18 cellular contexts compared by ENCODE assay signal in genomic region chr17:34996422-34997029, GRCh38. TPM values are rescaled to one million over a fixed set of nuclear protein-coding genes. Genes with fewer than 3 reads are reported as not detected.
DNase-seq lines count a peak whose midpoint lies in the region; ATAC-seq and TF ChIP-seq lines count a peak whose summit lies in the region.
"Had no signal": no experiment of that assay in that cellular context is flagged by ENCODE, and none has a peak within 500 bp of the region (broad histone marks: within the 10 kb centered on the region; RNA-seq: fewer than 3 reads in every experiment).

No MANE protein-coding gene starts in this region.

- DNase-seq in LNCaP clone FGC (ENCODE audit: low read depth) (peak; percentile 75), coronary artery (ENCODE audit: low spot score) (no peak), prostate gland (ENCODE audit: low spot score) (peak; percentile 27), iPS-NIHi7 (ENCODE audit: extremely low spot score) (no peak), NCI-H1105 (lab: John Stamatoyannopoulos, UW) (no peak)
- DNase-seq: activated CD4-positive, alpha-beta T cell treated with anti-CD3 and anti-CD28 coated beads for 36 hours; DMS 273 treated with DMSO at 0.1 percent for 48 hours; endodermal cell; NCI-H1092; NCI-H510A; stimulated activated CD4-positive, alpha-beta T cell treated with anti-CD3 and anti-CD28 coated beads, Interleukin-4, amount 100 ng/mL, for 1 hour; stimulated activated naive CD8-positive, alpha-beta T cell treated with anti-CD3 and anti-CD28 coated beads, Interleukin-15, amount 100 ng/mL, for 72 hours had no signal

- H3K4me1 ChIP-seq in prostate gland (replicated peaks), result peaks cover 19% of the 10 kb centered on the region

- no peaks in the 10 kb centered on the region for H3K27me3 ChIP-seq in prostate gland (replicated peaks; ENCODE audit: insufficient read depth)

- no peaks in the 10 kb centered on the region for H3K36me3 ChIP-seq in prostate gland

- H3K4me3 ChIP-seq in LNCaP clone FGC (ENCODE audit: low read depth, low read length), result no peak overlapping the region
- H3K4me3 ChIP-seq in coronary artery, result no peak overlapping the region
- H3K4me3 ChIP-seq in prostate gland, result no peak overlapping the region
- H3K4me3 ChIP-seq: mucosa of descending colon, smooth muscle cell had no signal

- TF ChIP-seq POLR2A in prostate gland (IDR thresholded peaks at IDR 0.05), result no peak

- intact Hi-C loops in prostate gland (cut with DNase I), result no loop called here

- WGBS in prostate gland, result 43% methylated on average over 2 of the region's 2 CpGs

- H3K9me3 ChIP-seq in prostate gland, result no peaks in the 10 kb centered on the region
- H3K9me3 ChIP-seq: mucosa of descending colon had no signal

- peak overlapping the region; percentile 45 for H3K27ac ChIP-seq in 22Rv1
- H3K27ac ChIP-seq in coronary artery, result peak overlapping the region; percentile 64 to 87
- H3K27ac ChIP-seq in prostate gland, result peak overlapping the region; percentile 84 to 92

- ATAC-seq in HG02938 (IDR thresholded peaks at IDR 0.05; ENCODE audit: unreplicated experiment) (no peak), HG02870 (IDR thresholded peaks at IDR 0.05; ENCODE audit: unreplicated experiment) (no peak)
- ATAC-seq: activated CD4-positive, alpha-beta T cell treated with anti-CD3 and anti-CD28 coated beads for 36 hours; activated naive CD4-positive, alpha-beta T cell treated with anti-CD3 and anti-CD28 coated beads, Interleukin-2, amount 50 U/mL, for 72 hours; stimulated activated naive CD8-positive, alpha-beta T cell treated with anti-CD3 and anti-CD28 coated beads, Interleukin-15, amount 100 ng/mL, for 72 hours had no signal

- TF ChIP-seq CTCF in 22Rv1 (IDR thresholded peaks at IDR 0.05), result no peak
- TF ChIP-seq CTCF in LNCaP clone FGC (IDR thresholded peaks at IDR 0.05; ENCODE audit: control insufficient read depth, extremely low read depth, insufficient read depth), result no peak
- no peak for TF ChIP-seq CTCF in coronary artery (IDR thresholded peaks at IDR 0.05)
- no peak for TF ChIP-seq CTCF in prostate gland (IDR thresholded peaks at IDR 0.05)

RNA-seq across cellular contexts. Expression of gene LIG3, which starts 16.2 kb away (rescaled TPM):
- 10 to 100 TPM; 49.2 to 54.0 TPM for total RNA-seq in prostate gland

RNA-seq across cellular contexts. Expression of gene ZNF830, which starts 35.2 kb away (rescaled TPM):
- 10 to 100 TPM; 15.0 to 21.0 TPM for total RNA-seq in prostate gland

RNA-seq across cellular contexts. Expression of gene CCT6B, which starts 35.3 kb away (rescaled TPM):
- 10 to 100 TPM in 1 of 2 donors, 1 to 10 TPM in 1; 7.1 to 11.9 TPM for total RNA-seq in prostate gland

Comparison
In these comparisons a context has a peak if more than half of its experiments do, and no peak if none do; other contexts are left out.
1. DNase-seq: peak in LNCaP clone FGC (single experiment) and prostate gland (single experiment); none in coronary artery (single experiment), iPS-NIHi7 (single experiment) and NCI-H1105 (single experiment).
2. Peak in every context shown above with its lines, with median percentiles within 50 percentile points of each other: H3K27ac ChIP-seq.